Comparison of ENCODE assay signal across 18 cellular contexts in the genomic region with DNA sequence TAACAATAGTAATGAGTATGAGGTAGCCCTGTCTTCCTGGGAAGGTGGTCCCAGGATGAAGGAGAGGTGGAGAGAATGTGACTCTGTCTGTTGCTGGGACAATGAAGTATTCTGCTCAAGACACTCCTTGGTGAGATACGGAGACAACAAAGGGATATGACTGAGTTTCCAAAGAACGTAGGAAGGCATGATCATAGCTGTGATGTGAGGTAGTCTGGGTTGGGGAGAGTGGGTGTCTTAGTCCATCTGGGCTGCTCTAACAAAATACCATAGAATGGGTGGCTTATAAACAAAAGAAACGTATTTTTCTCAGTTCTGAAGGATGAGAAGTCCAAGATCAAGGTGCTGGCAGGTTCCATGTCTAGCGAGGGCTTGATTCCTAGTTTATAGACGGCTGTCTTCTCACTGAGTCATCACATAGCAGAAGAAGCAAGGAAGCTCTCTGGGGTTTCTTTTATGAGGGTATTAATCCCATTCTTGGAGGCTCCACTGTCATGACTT.
DNase-seq lines count a peak whose midpoint lies in the region; ATAC-seq and TF ChIP-seq lines count a peak whose summit lies in the region.
"Had no signal": no experiment of that assay in that cellular context is flagged by ENCODE, and none has a peak within 500 bp of the region (broad histone marks: within the 10 kb centered on the region; RNA-seq: fewer than 3 reads in every experiment).

No MANE protein-coding gene starts in this region.

- H4K20me1 ChIP-seq in hepatocyte (ENCODE audit: insufficient read depth, poor library complexity, severe bottlenecking), result no peaks in the 10 kb centered on the region

- no peak for TF ChIP-seq CTCF in hepatocyte (IDR thresholded peaks at IDR 0.05; ENCODE audit: poor library complexity)

- no peaks in the 10 kb centered on the region for H3K4me1 ChIP-seq in hepatocyte (ENCODE audit: insufficient read depth)

- H3K4me3 ChIP-seq in hepatocyte, result no peak overlapping the region

- H3K9me2 ChIP-seq in hepatocyte (replicated peaks; ENCODE audit: insufficient read depth), result no peaks in the 10 kb centered on the region

- H3K27ac ChIP-seq in hepatocyte, result peak overlapping the region; percentile 59

- no peak overlapping the region for H3K4me2 ChIP-seq in hepatocyte

- H3K79me2 ChIP-seq in hepatocyte, result no peaks in the 10 kb centered on the region

- no peaks in the 10 kb centered on the region for H3K27me3 ChIP-seq in hepatocyte

- no peaks in the 10 kb centered on the region for H3K36me3 ChIP-seq in hepatocyte (replicated peaks; ENCODE audit: insufficient read depth, low read depth)

- WGBS in hepatocyte (ENCODE audit: low lambda C conversion rate, missing lambda C conversion rate), result 75% methylated on average over 5 of the region's 5 CpGs

- ATAC-seq in HG03378 (IDR thresholded peaks at IDR 0.05; ENCODE audit: unreplicated experiment) (no peak), HG02759 (IDR thresholded peaks at IDR 0.05; ENCODE audit: unreplicated experiment) (no peak)
- ATAC-seq: activated T-helper 17 cell treated with anti-CD3 and anti-CD28 coated beads, Interleukin-2, amount 50 U/mL, for 72 hours; CD8-positive, alpha-beta T cell; left ventricle myocardium superior; naive thymus-derived CD4-positive, alpha-beta T cell; stimulated activated naive CD8-positive, alpha-beta T cell treated with anti-CD3 and anti-CD28 coated beads, Interleukin-15, amount 100 ng/mL, for 72 hours; T-helper 17 cell had no signal

- DNase-seq in A172 (ENCODE audit: low spot score) (peak; percentile 5), HS-5 (ENCODE audit: low read depth) (peak; percentile 9), astrocyte of the hippocampus (ENCODE audit: low read depth, low spot score) (peak; percentile 42), hepatocyte (ENCODE audit: low spot score) (no peak), RKO (ENCODE audit: low spot score) (no peak)
- no peak for DNase-seq in stimulated activated CD4-positive, alpha-beta T cell treated with anti-CD3 and anti-CD28 coated beads, Interleukin-2, amount 100 ng/mL, for 48 hours
- DNase-seq: CD8-positive, alpha-beta T cell; left ventricle myocardium superior; naive thymus-derived CD4-positive, alpha-beta T cell; NCI-H1436 treated with DMSO at 0.1 percent for 48 hours; NK-92 treated with Interleukin-12 subunit alpha and Interleukin-12 subunit beta, amount 100 ng/mL, for 24 hours; SHP77; stimulated activated CD4-positive, alpha-beta T cell treated with anti-CD3 and anti-CD28 coated beads, Interleukin-15, amount 100 ng/mL, for 24 hours; stimulated activated naive CD8-positive, alpha-beta T cell treated with anti-CD3 and anti-CD28 coated beads, Interleukin-15, amount 100 ng/mL, for 72 hours; T-helper 17 cell had no signal

- H3K9me3 ChIP-seq in hepatocyte (ENCODE audit: low read depth), result no peaks in the 10 kb centered on the region

- no peak overlapping the region for H2AFZ ChIP-seq in hepatocyte

Comparison
In these comparisons a context has a peak if more than half of its experiments do, and no peak if none do; other contexts are left out.
1. DNase-seq: peak in A172 (single experiment), HS-5 (single experiment) and astrocyte of the hippocampus (single experiment); none in hepatocyte (single experiment), RKO (single experiment) and stimulated activated CD4-positive, alpha-beta T cell treated with anti-CD3 and anti-CD28 coated beads, Interleukin-2, amount 100 ng/mL, for 48 hours (0 of 2).